In the genomic region with DNA sequence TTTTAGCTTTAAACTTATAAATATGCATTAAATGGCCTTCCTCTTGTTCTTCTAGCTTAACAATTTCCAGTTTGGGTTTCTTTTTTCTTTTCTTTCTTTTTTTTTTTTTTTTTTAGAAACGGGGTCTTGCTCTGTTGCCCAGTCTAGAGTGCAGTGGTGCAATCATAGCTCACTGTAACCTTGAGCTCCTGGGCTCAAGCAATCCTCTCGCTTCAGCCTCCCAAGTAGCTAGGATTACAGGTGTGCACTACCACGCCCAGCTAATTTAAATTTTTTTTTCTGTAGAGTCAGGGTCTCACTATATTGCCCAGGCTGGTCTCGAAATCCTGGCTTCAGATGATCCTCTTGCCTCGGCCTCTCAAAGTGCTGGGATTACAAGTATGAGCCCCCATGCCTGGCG, we compare ENCODE assay signal across 21 cellular contexts. TPM values are rescaled to one million over a fixed set of nuclear protein-coding genes. Genes with fewer than 3 reads are reported as not detected.
DNase-seq lines count a peak whose midpoint lies in the region; ATAC-seq lines count a peak whose summit lies in the region.
"Had no signal": no experiment of that assay in that cellular context is flagged by ENCODE, and none has a peak within 500 bp of the region (broad histone marks: within the 10 kb centered on the region; RNA-seq: fewer than 3 reads in every experiment).

No MANE protein-coding gene starts in this region.

- DNase-seq in activated naive CD4-positive, alpha-beta T cell treated with anti-CD3 and anti-CD28 coated beads, Interleukin-2, amount 50 U/mL, for 72 hours (ENCODE audit: low spot score in 2 of 2): no peak
- no peak for DNase-seq in activated naive CD4-positive, alpha-beta T cell treated with Interleukin-2 at 50 U/mL for 16 hours
- no peak for DNase-seq in T-helper 17 cell
- DNase-seq in activated naive CD8-positive, alpha-beta T cell treated with anti-CD3 and anti-CD28 coated beads for 36 hours: no peak
- no peak for DNase-seq in Ammon's horn (ENCODE audit: low spot score)
- DNase-seq: C1 segment of cervical spinal cord; DMS 273 treated with DMSO at 0.1 percent for 48 hours; DND-41; H9; MM.1S; NCI-H1105; NCI-H2081 treated with DMSO at 0.1 percent for 48 hours; NCI-H510A; NCI-H748 treated with DMSO at 0.1 percent for 48 hours; NK-92 treated with Interleukin-12 subunit alpha and Interleukin-12 subunit beta, amount 100 ng/mL, for 24 hours; Peyer's patch had no signal

- no peaks in the 10 kb centered on the region for H3K27me3 Mint-ChIP-seq in T-helper 17 cell
- H3K27me3 Mint-ChIP-seq in activated naive CD8-positive, alpha-beta T cell treated with anti-CD3 and anti-CD28 coated beads for 36 hours: no peaks in the 10 kb centered on the region
- H3K27me3 Mint-ChIP-seq in stimulated activated memory B cell treated with anti-CD40 and anti-IgM and Interleukin-4, amounts not matched to agents 10 μg/mL and 1 μg/mL and 100 μg/mL, for 72 hours: no peaks in the 10 kb centered on the region

- no peaks in the 10 kb centered on the region for H3K9me3 Mint-ChIP-seq in activated naive CD4-positive, alpha-beta T cell treated with anti-CD3 and anti-CD28 coated beads, Interleukin-2, amount 50 U/mL, for 72 hours
- peaks cover under 1% of the 10 kb centered on the region for H3K9me3 Mint-ChIP-seq in activated naive CD8-positive, alpha-beta T cell treated with anti-CD3 and anti-CD28 coated beads for 36 hours
- H3K9me3 Mint-ChIP-seq in stimulated activated memory B cell treated with anti-CD40 and anti-IgM and Interleukin-4, amounts not matched to agents 10 μg/mL and 1 μg/mL and 100 μg/mL, for 72 hours: no peaks in the 10 kb centered on the region
- H3K9me3 Mint-ChIP-seq: H9 had no signal

- H3K27ac Mint-ChIP-seq in activated naive CD4-positive, alpha-beta T cell treated with anti-CD3 and anti-CD28 coated beads, Interleukin-2, amount 50 U/mL, for 72 hours: peak overlapping the region; percentile 62 to 95
- H3K27ac Mint-ChIP-seq in T-helper 17 cell: peak overlapping the region; percentile 82
- peak overlapping the region; percentile 92 for H3K27ac Mint-ChIP-seq in activated naive CD8-positive, alpha-beta T cell treated with anti-CD3 and anti-CD28 coated beads for 36 hours
- peak overlapping the region; percentile 92 for H3K27ac Mint-ChIP-seq in stimulated activated memory B cell treated with anti-CD40 and anti-IgM and Interleukin-4, amounts not matched to agents 10 μg/mL and 1 μg/mL and 100 μg/mL, for 72 hours

- peaks cover 23 to 24% of the 10 kb centered on the region in 2 donors for H3K36me3 Mint-ChIP-seq in activated naive CD4-positive, alpha-beta T cell treated with anti-CD3 and anti-CD28 coated beads, Interleukin-2, amount 50 U/mL, for 72 hours
- H3K36me3 Mint-ChIP-seq in T-helper 17 cell (ENCODE audit: low read depth): no peaks in the 10 kb centered on the region
- peaks cover 27% of the 10 kb centered on the region for H3K36me3 Mint-ChIP-seq in activated naive CD8-positive, alpha-beta T cell treated with anti-CD3 and anti-CD28 coated beads for 36 hours
- H3K36me3 Mint-ChIP-seq in stimulated activated memory B cell treated with anti-CD40 and anti-IgM and Interleukin-4, amounts not matched to agents 10 μg/mL and 1 μg/mL and 100 μg/mL, for 72 hours: peaks cover 6% of the 10 kb centered on the region

- no peak overlapping the region for H3K4me3 Mint-ChIP-seq in T-helper 17 cell
- H3K4me3 Mint-ChIP-seq in activated naive CD8-positive, alpha-beta T cell treated with anti-CD3 and anti-CD28 coated beads for 36 hours: no peak overlapping the region
- no peak overlapping the region for H3K4me3 Mint-ChIP-seq in stimulated activated memory B cell treated with anti-CD40 and anti-IgM and Interleukin-4, amounts not matched to agents 10 μg/mL and 1 μg/mL and 100 μg/mL, for 72 hours
- H3K4me3 Mint-ChIP-seq: H9 had no signal

- ATAC-seq in activated naive CD4-positive, alpha-beta T cell treated with anti-CD3 and anti-CD28 coated beads, Interleukin-2, amount 50 U/mL, for 72 hours: no peak
- ATAC-seq in T-helper 17 cell (no peak), HG02588 (IDR thresholded peaks at IDR 0.05; ENCODE audit: unreplicated experiment) (no peak), GM21786 (IDR thresholded peaks at IDR 0.05; ENCODE audit: unreplicated experiment) (no peak)
- no peak for ATAC-seq in stimulated activated memory B cell treated with anti-CD40 and anti-IgM and Interleukin-4, amounts not matched to agents 10 μg/mL and 1 μg/mL and 100 μg/mL, for 72 hours

- no peaks in the 10 kb centered on the region for H3K9me3 ChIP-seq in T-helper 17 cell (ENCODE audit: control insufficient read depth, low read length, poor library complexity, severe bottlenecking)
- H3K9me3 ChIP-seq: Peyer's patch, SJSA1 had no signal

- H3K4me1 Mint-ChIP-seq in T-helper 17 cell: peaks cover 39% of the 10 kb centered on the region
- peaks cover 69% of the 10 kb centered on the region for H3K4me1 Mint-ChIP-seq in activated naive CD8-positive, alpha-beta T cell treated with anti-CD3 and anti-CD28 coated beads for 36 hours
- H3K4me1 Mint-ChIP-seq in stimulated activated memory B cell treated with anti-CD40 and anti-IgM and Interleukin-4, amounts not matched to agents 10 μg/mL and 1 μg/mL and 100 μg/mL, for 72 hours: peaks cover 70% of the 10 kb centered on the region

RNA-seq across cellular contexts. Expression of gene RUNX3, which starts 37.9 kb away (rescaled TPM):
- total RNA-seq in activated naive CD4-positive, alpha-beta T cell treated with anti-CD3 and anti-CD28 coated beads, Interleukin-2, amount 50 U/mL, for 72 hours: 100 to 1,000 TPM; 119 to 136 TPM
- total RNA-seq in T-helper 17 cell: 100 to 1,000 TPM; 186 to 243 TPM
- 100 to 1,000 TPM; 144 TPM for total RNA-seq in activated naive CD8-positive, alpha-beta T cell treated with anti-CD3 and anti-CD28 coated beads for 36 hours
- total RNA-seq: LHCN-M2 had no signal
